ENCODE assay signal across 1 cellular context in the genomic region with DNA sequence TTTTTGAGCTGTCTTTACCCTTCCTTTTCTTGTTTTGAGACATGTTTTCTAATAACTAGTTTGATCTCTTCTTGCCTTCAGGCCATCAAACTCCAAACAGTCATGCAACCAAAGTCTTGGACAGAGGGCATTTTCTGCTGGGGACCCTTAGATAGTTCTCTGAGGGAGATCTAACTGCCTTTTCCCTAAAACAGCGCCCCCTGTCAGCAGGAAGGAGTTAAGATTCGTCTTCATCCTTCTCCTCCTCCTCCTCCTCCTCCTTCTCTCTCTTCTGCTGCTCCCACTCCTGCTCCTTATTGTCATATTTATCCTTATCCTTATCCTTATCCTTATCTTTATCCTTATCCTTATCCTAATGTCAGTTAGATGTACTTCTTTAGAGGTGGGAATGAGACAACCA.
TF ChIP-seq lines count a peak whose summit lies in the region.

No MANE protein-coding gene starts in this region.

TF ChIP-seq in H1, 55 proteins besides CTCF, POLR2A, EP300 and RAD21 (continued from another document):
- TF ChIP-seq SRF (IDR thresholded peaks at IDR 0.05; ENCODE audit: low read depth, low read length) (no peak), KDM5A (IDR thresholded peaks at IDR 0.05; ENCODE audit: low read length) (no peak), EGR1 (IDR thresholded peaks at IDR 0.05; ENCODE audit: borderline replicate concordance, low read depth, low read length) (no peak), BRCA1 (IDR thresholded peaks at IDR 0.05; ENCODE audit: low read depth, low read length) (no peak), RXRA (IDR thresholded peaks at IDR 0.05; ENCODE audit: insufficient read depth, low read depth, low read length) (no peak), SIN3A (conservative IDR thresholded peaks at IDR 0.05 in 1 of 2, IDR thresholded peaks at IDR 0.05 in 1 of 2; ENCODE audit: low read depth in 1 of 2, low read length in 2 of 2) (no peak), POU5F1 (IDR thresholded peaks at IDR 0.05; ENCODE audit: low read depth, low read length) (no peak), YY1 (IDR thresholded peaks at IDR 0.05; ENCODE audit: low read depth, low read length) (no peak), SP1 (IDR thresholded peaks at IDR 0.05; ENCODE audit: low read depth, low read length) (no peak), CHD1 (IDR thresholded peaks at IDR 0.05; ENCODE audit: low read depth, low read length) (no peak), BCL11A (IDR thresholded peaks at IDR 0.05; ENCODE audit: low read depth in 2 of 2, low read length in 2 of 2) (no peak), TAF1 (IDR thresholded peaks at IDR 0.05; ENCODE audit: low read depth, low read length) (no peak), SUZ12 (IDR thresholded peaks at IDR 0.05; ENCODE audit: low read length) (no peak)
- TF ChIP-seq, protein P1, sequence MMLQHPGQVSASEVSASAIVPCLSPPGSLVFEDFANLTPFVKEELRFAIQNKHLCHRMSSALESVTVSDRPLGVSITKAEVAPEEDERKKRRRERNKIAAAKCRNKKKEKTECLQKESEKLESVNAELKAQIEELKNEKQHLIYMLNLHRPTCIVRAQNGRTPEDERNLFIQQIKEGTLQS (IDR thresholded peaks at IDR 0.05; ENCODE audit: insufficient read depth, low read depth, low read length): no peak
- TF ChIP-seq, protein P2, sequence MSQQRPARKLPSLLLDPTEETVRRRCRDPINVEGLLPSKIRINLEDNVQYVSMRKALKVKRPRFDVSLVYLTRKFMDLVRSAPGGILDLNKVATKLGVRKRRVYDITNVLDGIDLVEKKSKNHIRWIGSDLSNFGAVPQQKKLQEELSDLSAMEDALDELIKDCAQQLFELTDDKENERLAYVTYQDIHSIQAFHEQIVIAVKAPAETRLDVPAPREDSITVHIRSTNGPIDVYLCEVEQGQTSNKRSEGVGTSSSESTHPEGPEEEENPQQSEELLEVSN (IDR thresholded peaks at IDR 0.05): no peak
